Comparison of ENCODE assay signal across 8 cellular contexts in the genomic region with DNA sequence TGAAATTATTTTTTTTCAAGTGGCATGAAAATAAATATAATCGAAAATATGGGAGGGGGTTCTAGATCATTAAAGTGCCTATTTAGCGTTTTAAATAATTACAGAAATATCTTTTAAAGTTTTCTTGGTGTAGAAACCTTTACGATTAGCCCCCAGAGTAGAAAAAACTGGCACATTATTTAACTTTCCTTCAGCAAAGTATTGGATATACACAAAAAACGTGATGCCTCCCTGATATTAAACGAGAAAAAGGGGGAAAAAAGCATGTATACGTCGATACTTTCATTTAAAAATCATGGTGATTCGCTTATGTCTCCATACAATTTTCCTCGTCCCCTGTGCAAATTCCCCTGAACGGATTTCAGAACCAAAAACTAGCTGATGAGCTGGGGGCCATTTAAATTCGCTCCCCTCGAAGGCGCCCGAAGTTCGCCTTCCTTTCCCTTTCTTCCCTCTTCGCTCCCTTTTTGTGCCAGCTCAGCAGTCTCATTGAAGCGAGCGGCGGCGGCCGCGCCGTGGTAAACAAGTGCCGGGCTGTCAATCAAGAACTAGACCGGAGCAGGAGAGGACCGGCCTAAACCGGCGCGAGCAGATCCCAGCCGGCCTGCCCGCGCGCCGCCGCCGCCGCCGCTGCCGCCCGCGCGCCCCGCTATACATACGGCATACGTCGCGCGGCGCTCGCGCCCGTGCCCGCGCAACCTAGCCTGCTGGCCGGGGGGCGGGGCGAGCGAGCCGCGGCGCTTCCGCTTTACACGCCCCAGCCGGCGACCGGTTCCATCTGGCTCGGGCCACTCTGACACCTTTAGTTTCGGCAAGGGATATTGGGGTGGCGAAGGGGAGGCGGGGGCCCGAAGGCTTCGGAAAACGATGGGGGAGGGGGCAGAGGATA. TPM values are rescaled to one million over a fixed set of nuclear protein-coding genes. Genes with fewer than 3 reads are reported as not detected.
DNase-seq lines count a peak whose midpoint lies in the region; ATAC-seq and FAIRE-seq lines count a peak whose summit lies in the region.

No MANE protein-coding gene starts in this region.

- no peaks in the 10 kb centered on the region for H3K9me3 ChIP-seq in endocrine pancreas (ENCODE audit: control insufficient read depth, low read length)
- H3K9me3 ChIP-seq in mesodermal cell (ENCODE audit: control insufficient read depth, low read length): no peaks in the 10 kb centered on the region

- ATAC-seq in GM21381 (IDR thresholded peaks at IDR 0.05; ENCODE audit: unreplicated experiment): peak; percentile 59

- peak overlapping the region; percentile 100 for H3K9ac ChIP-seq in endocrine pancreas (ENCODE audit: control insufficient read depth, insufficient read depth, low read length)

- H3K27me3 ChIP-seq in endocrine pancreas (ENCODE audit: control insufficient read depth, insufficient read depth, low read length): no peaks in the 10 kb centered on the region

- peak; percentile 96 for FAIRE-seq in HTR-8/SVneo (lab: Jason Lieb, UNC)

- H3K4me1 ChIP-seq in endocrine pancreas (ENCODE audit: control insufficient read depth, insufficient read depth, low read length) (peaks cover 25% of the 10 kb centered on the region), mesodermal cell (ENCODE audit: control insufficient read depth, insufficient read depth, low read length, poor library complexity, severe bottlenecking) (peaks cover 2% of the 10 kb centered on the region)

- no peaks in the 10 kb centered on the region for H3K36me3 ChIP-seq in endocrine pancreas (ENCODE audit: control insufficient read depth, insufficient read depth, low read length)
- H3K36me3 ChIP-seq in mesodermal cell (ENCODE audit: control insufficient read depth, insufficient read depth, low read length): peaks cover 14% of the 10 kb centered on the region

- peak; percentile 97 for DNase-seq in COR-L47 (lab: John Stamatoyannopoulos, UW)
- peak; percentile 74 for DNase-seq in HTR-8/SVneo (ENCODE audit: insufficient read length, low spot score)
- DNase-seq in NOMO-1 treated with dmso at 0.1 percent for 144 hours (lab: John Stamatoyannopoulos, UW; ENCODE audit: unreplicated experiment): peak; percentile 93
- peak; percentile 83 for DNase-seq in activated CD8-positive, alpha-beta memory T cell treated with anti-CD3 and anti-CD28 coated beads, Interleukin-2, amount 50 U/mL, for 24 hours (ENCODE audit: extremely low read depth)
- peak; percentile 93 for DNase-seq in stimulated activated CD8-positive, alpha-beta memory T cell treated with anti-CD3 and anti-CD28 coated beads, Interleukin-15, amount 100 ng/mL, for 24 hours (ENCODE audit: low read depth)

- H3K4me3 ChIP-seq in endocrine pancreas (ENCODE audit: control insufficient read depth, insufficient read depth, low read length): peak overlapping the region; percentile 98
- H3K4me3 ChIP-seq in mesodermal cell (ENCODE audit: extremely low read depth, insufficient read depth, low read length, poor library complexity, severe bottlenecking): peak overlapping the region; percentile 74

- 0 to 1% methylated on average over 26 to 53 of the region's 73 CpGs for WGBS in mesodermal cell (ENCODE audit: insufficient coverage in 2 of 2), 2 experiments

- peak overlapping the region; percentile 100 for H3K27ac ChIP-seq in mesodermal cell (ENCODE audit: low read depth, low read length, severe bottlenecking)

RNA-seq across cellular contexts. Expression of a gene that starts 3.3 kb away (rescaled TPM):
- 36.7 TPM for polyA plus RNA-seq in mesodermal cell (2013, experiment 1 of 2)
- polyA plus RNA-seq in mesodermal cell (2013, experiment 2 of 2): 43.7 TPM

Comparison
In these comparisons a context has a peak if more than half of its experiments do, and no peak if none do; other contexts are left out.
1. Peak in every context shown above with its lines: DNase-seq, ATAC-seq, H3K4me3 ChIP-seq and H3K27ac ChIP-seq.